1 cellular context compared by ENCODE assay signal in the genomic region with DNA sequence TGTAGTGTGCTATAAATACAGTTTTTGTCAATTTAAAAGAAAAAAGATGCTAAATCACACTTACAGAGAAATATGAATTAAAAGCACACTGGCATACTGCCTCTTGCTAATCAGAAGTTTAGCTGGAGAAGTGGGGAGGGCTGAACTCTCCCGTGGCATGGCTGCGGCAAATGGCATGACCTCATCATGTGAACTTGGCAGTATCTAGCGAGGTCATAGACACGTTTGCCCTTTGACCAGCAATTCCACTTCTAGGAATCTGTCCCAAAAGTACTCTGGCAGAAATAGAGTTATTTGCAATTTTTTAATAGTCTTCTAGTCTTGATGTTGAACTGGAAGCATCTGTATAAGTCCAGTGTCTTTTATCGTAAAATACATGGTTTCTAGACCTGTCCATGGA.
TF ChIP-seq lines count a peak whose summit lies in the region.

No MANE protein-coding gene starts in this region.

TF ChIP-seq in liver, 16 proteins besides CTCF, POLR2A, EP300 and RAD21 (continued from another document):
- TF ChIP-seq YY1 (IDR thresholded peaks at IDR 0.05) (peak; percentile 55), TAF1 (conservative IDR thresholded peaks at IDR 0.05) (no peak), RXRA (IDR thresholded peaks at IDR 0.05) (peak; percentile 91 to 92), ATF3 (IDR thresholded peaks at IDR 0.05) (peak; percentile 31), JUND (IDR thresholded peaks at IDR 0.05) (peak; percentile 70 to 92), HNF4A (conservative IDR thresholded peaks at IDR 0.05) (peak; percentile 89 to 92), GABPA (IDR thresholded peaks at IDR 0.05 in 1 of 2, conservative IDR thresholded peaks at IDR 0.05 in 1 of 2) (peak in 1 of 2 donors; percentile 31), NR2F2 (IDR thresholded peaks at IDR 0.05) (peak; percentile 55)
- TF ChIP-seq, protein P1, sequence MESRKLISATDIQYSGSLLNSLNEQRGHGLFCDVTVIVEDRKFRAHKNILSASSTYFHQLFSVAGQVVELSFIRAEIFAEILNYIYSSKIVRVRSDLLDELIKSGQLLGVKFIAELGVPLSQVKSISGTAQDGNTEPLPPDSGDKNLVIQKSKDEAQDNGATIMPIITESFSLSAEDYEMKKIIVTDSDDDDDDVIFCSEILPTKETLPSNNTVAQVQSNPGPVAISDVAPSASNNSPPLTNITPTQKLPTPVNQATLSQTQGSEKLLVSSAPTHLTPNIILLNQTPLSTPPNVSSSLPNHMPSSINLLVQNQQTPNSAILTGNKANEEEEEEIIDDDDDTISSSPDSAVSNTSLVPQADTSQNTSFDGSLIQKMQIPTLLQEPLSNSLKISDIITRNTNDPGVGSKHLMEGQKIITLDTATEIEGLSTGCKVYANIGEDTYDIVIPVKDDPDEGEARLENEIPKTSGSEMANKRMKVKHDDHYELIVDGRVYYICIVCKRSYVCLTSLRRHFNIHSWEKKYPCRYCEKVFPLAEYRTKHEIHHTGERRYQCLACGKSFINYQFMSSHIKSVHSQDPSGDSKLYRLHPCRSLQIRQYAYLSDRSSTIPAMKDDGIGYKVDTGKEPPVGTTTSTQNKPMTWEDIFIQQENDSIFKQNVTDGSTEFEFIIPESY (IDR thresholded peaks at IDR 0.05): no peak
TF ChIP-seq in liver: peak in this region for 10.
